13 cellular contexts compared by ENCODE assay signal in the genomic region with DNA sequence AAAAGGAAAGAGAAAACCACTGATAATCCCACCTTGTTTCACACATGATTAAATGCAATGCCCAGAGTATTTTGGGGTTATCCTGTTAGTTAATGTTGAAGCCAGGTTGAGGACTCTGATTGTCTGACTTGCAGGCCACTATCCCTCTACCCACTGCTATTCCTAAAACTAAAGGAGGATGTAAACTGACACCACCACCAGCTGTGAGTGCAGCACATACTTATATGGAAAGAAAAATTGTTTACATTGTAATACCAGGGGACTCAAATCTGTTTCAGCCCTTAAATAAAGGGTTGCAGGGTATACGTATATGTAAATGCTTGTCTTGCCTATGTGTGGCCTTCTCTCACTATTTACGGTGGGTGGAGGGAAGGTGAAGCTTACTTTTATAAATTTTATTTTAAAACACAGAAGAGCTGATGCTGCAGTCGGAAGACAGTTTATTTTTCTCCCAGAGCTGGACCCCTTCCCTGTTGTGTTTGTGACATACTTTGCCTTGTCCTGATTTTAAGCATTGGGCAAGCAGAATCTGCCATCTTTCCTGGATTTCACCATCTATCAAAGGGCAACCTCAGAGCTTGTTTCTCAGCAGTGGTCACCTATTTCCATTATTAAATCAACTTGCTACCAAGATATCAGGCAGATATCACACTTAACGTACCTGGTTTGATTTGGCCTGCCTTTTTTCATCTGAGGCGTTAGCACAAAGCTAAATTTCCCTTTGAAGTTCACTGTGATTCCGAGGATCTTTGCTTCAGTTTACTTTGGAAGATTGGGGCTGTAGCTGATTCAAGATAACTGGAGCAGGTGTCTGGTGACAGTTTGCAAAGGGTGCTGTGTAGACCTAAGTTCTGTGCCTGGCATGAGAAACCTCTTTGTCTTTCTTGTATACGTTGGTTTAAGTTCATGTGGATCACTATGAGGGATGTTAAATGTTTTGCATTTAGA. TPM values are rescaled to one million over a fixed set of nuclear protein-coding genes. Genes with fewer than 3 reads are reported as not detected.
DNase-seq lines count a peak whose midpoint lies in the region; ATAC-seq and TF ChIP-seq lines count a peak whose summit lies in the region.
"Had no signal": no experiment of that assay in that cellular context is flagged by ENCODE, and none has a peak within 500 bp of the region (broad histone marks: within the 10 kb centered on the region; RNA-seq: fewer than 3 reads in every experiment).

No MANE protein-coding gene starts in this region.

- H3K27ac ChIP-seq in VCaP (peak overlapping the region; percentile 79), mesenchymal stem cell (ENCODE audit: low read length, poor library complexity, severe bottlenecking) (no peak overlapping the region)
- H3K27ac ChIP-seq in effector memory CD4-positive, alpha-beta T cell (ENCODE audit: insufficient read depth, low read length, poor library complexity, severe bottlenecking): no peak overlapping the region
- H3K27ac ChIP-seq: thoracic aorta had no signal

- H2AFZ ChIP-seq in mesenchymal stem cell (ENCODE audit: low read depth, low read length): no peak overlapping the region

- DNase-seq in DMS 273 treated with DMSO at 0.1 percent for 48 hours (lab: John Stamatoyannopoulos, UW) (peak; percentile 41), NCI-H1105 treated with DMSO at 0.1 percent for 48 hours (lab: John Stamatoyannopoulos, UW) (peak; percentile 67), mesenchymal stem cell (peak; percentile 34), epidermal melanocyte (ENCODE audit: insufficient read length, low spot score) (no peak)
- DNase-seq in activated effector memory CD4-positive, alpha-beta T cell treated with Interleukin-2 at 50 U/mL for 16 hours: no peak
- DNase-seq in effector memory CD4-positive, alpha-beta T cell: no peak
- DNase-seq: activated CD8-positive, alpha-beta memory T cell treated with anti-CD3 and anti-CD28 coated beads, Interleukin-2, amount 50 U/mL, for 4 hours; aorta; C1 segment of cervical spinal cord; T1000 had no signal

- H3K4ac ChIP-seq in mesenchymal stem cell (ENCODE audit: low read depth in 1 of 2, low read length in 2 of 2): no peak overlapping the region

- no peak overlapping the region for H2BK12ac ChIP-seq in mesenchymal stem cell (ENCODE audit: low read length in 2 of 2)

- no peak overlapping the region for H3K23ac ChIP-seq in mesenchymal stem cell (ENCODE audit: low read length in 2 of 2)

- H2BK5ac ChIP-seq in mesenchymal stem cell (ENCODE audit: low read depth, low read length, poor library complexity, severe bottlenecking): no peak overlapping the region

- ATAC-seq in HG03521 (IDR thresholded peaks at IDR 0.05; ENCODE audit: unreplicated experiment): no peak

- peaks cover 31% of the 10 kb centered on the region for H3K79me1 ChIP-seq in mesenchymal stem cell (replicated peaks; ENCODE audit: low read length, poor library complexity, severe bottlenecking)

- no peak overlapping the region for H3K4me3 ChIP-seq in mesenchymal stem cell (ENCODE audit: insufficient read depth in 1 of 2, low read depth in 1 of 2, low read length in 2 of 2)
- no peak overlapping the region for H3K4me3 ChIP-seq in effector memory CD4-positive, alpha-beta T cell (ENCODE audit: insufficient read depth, low read depth, low read length, poor library complexity, severe bottlenecking)
- H3K4me3 ChIP-seq: thoracic aorta had no signal

- H3K14ac ChIP-seq in mesenchymal stem cell (ENCODE audit: low read length in 2 of 2): no peak overlapping the region

- H3K36me3 ChIP-seq in mesenchymal stem cell (ENCODE audit: control insufficient read depth in 1 of 2, insufficient read depth in 2 of 2, low read depth in 1 of 2, low read length in 2 of 2): no peaks in the 10 kb centered on the region
- H3K36me3 ChIP-seq in effector memory CD4-positive, alpha-beta T cell (ENCODE audit: control insufficient read depth, insufficient read depth, low read length): no peaks in the 10 kb centered on the region
- H3K36me3 ChIP-seq: thoracic aorta had no signal

- H2AK5ac ChIP-seq in mesenchymal stem cell (ENCODE audit: low read length, severe bottlenecking): no peak overlapping the region

- no peak overlapping the region for H3K4me2 ChIP-seq in mesenchymal stem cell (ENCODE audit: low read length, poor library complexity, severe bottlenecking)

- H4K8ac ChIP-seq in mesenchymal stem cell (ENCODE audit: low read length): no peak overlapping the region

- no peak overlapping the region for H4K91ac ChIP-seq in mesenchymal stem cell (ENCODE audit: low read length)

- WGBS in mesenchymal stem cell: 88% methylated on average over 6 of the region's 7 CpGs

- no peaks in the 10 kb centered on the region for H3K9me3 ChIP-seq in mesenchymal stem cell (ENCODE audit: control insufficient read depth, low read length)
- no peaks in the 10 kb centered on the region for H3K9me3 ChIP-seq in effector memory CD4-positive, alpha-beta T cell (ENCODE audit: control insufficient read depth, low read length)
- H3K9me3 ChIP-seq: thoracic aorta had no signal

- no peaks in the 10 kb centered on the region for H3K27me3 ChIP-seq in mesenchymal stem cell (ENCODE audit: control insufficient read depth in 1 of 2, insufficient read depth in 1 of 2, low read length in 2 of 2)
- no peaks in the 10 kb centered on the region for H3K27me3 ChIP-seq in effector memory CD4-positive, alpha-beta T cell (replicated peaks; ENCODE audit: control insufficient read depth, insufficient read depth, low read length, poor library complexity, severe bottlenecking)

- H3K18ac ChIP-seq in mesenchymal stem cell (ENCODE audit: low read depth in 1 of 2, low read length in 2 of 2): no peak overlapping the region

- no peaks in the 10 kb centered on the region for H3K4me1 ChIP-seq in mesenchymal stem cell (ENCODE audit: control insufficient read depth, insufficient read depth, low read depth, low read length)
- H3K4me1 ChIP-seq in effector memory CD4-positive, alpha-beta T cell (ENCODE audit: control insufficient read depth, insufficient read depth, low read length, poor library complexity, severe bottlenecking): no peaks in the 10 kb centered on the region

- no peak for TF ChIP-seq CTCF in VCaP (conservative IDR thresholded peaks at IDR 0.05)

- H2BK120ac ChIP-seq in mesenchymal stem cell (ENCODE audit: low read depth, low read length): no peak overlapping the region

- H3K9ac ChIP-seq in mesenchymal stem cell (ENCODE audit: low read length): no peak overlapping the region

- no peak overlapping the region for H2BK15ac ChIP-seq in mesenchymal stem cell (ENCODE audit: low read depth, poor library complexity, severe bottlenecking)

RNA-seq across cellular contexts. Expression of a gene that starts 25.2 kb away (rescaled TPM):
- polyA plus RNA-seq in mesenchymal stem cell (2013, experiment 1 of 2): 10.1 TPM
- 11.0 TPM for polyA plus RNA-seq in mesenchymal stem cell (2013, experiment 2 of 2)

Comparison
In these comparisons a context has a peak if more than half of its experiments do, and no peak if none do; other contexts are left out.
1. DNase-seq: peak in DMS 273 treated with DMSO at 0.1 percent for 48 hours (single experiment), NCI-H1105 treated with DMSO at 0.1 percent for 48 hours (single experiment) and mesenchymal stem cell (single experiment); none in epidermal melanocyte (single experiment), activated effector memory CD4-positive, alpha-beta T cell treated with Interleukin-2 at 50 U/mL for 16 hours (single experiment) and effector memory CD4-positive, alpha-beta T cell (0 of 3).